Comparison of ENCODE assay signal across 17 cellular contexts in genomic region chr20:37293301-37293943, GRCh38. TPM values are rescaled to one million over a fixed set of nuclear protein-coding genes. Genes with fewer than 3 reads are reported as not detected.
DNase-seq lines count a peak whose midpoint lies in the region; ATAC-seq, FAIRE-seq and TF ChIP-seq lines count a peak whose summit lies in the region.
"Had no signal": no experiment of that assay in that cellular context is flagged by ENCODE, and none has a peak within 500 bp of the region (broad histone marks: within the 10 kb centered on the region; RNA-seq: fewer than 3 reads in every experiment).

No MANE protein-coding gene starts in this region.

- H3K4me1 ChIP-seq in gastroesophageal sphincter (peaks cover 13 to 77% (median 38%) of the 10 kb centered on the region in 3 donors), spleen (peaks cover 17 to 95% (median 63%) of the 10 kb centered on the region in 6 donors)

- no peak overlapping the region for H3K4me3 Mint-ChIP-seq in WTC11
- no peak overlapping the region for H3K4me3 Mint-ChIP-seq in nephron progenitor cell
- H3K4me3 Mint-ChIP-seq: mesothelial cell of epicardium had no signal

- H3K4me3 ChIP-seq in gastroesophageal sphincter (no peak overlapping the region), spleen (no peak overlapping the region)

- H3K27me3 ChIP-seq in gastroesophageal sphincter (no peaks in the 10 kb centered on the region), spleen (replicated peaks in 1 of 7) (no peaks in the 10 kb centered on the region)

- H3K36me3 ChIP-seq in gastroesophageal sphincter (peaks cover 0 to 15% of the 10 kb centered on the region in 2 donors), spleen (peaks cover 0 to 40% (median 4%) of the 10 kb centered on the region in 6 donors)

- TF ChIP-seq EP300 in gastroesophageal sphincter (IDR thresholded peaks at IDR 0.05), result no peak

- CTCF ChIA-PET in WTC11 (lab: Charles Lee), result no interaction called here

- 93% methylated on average over 7 to 11 of the region's 11 CpGs for WGBS in gastroesophageal sphincter (ENCODE audit: low coverage in 1 of 2), 2 donors
- WGBS in spleen, 5 donors, result 93 to 96% (median 94%) methylated on average over 11 of the region's 11 CpGs

- intact Hi-C loops in spleen (cut with DNase I; ENCODE audit: low total_unique reads), result no loop called here

- H3K36me3 Mint-ChIP-seq in WTC11 (peaks cover 35% of the 10 kb centered on the region), nephron progenitor cell (ENCODE audit: low read depth) (peaks cover 48% of the 10 kb centered on the region)

- no peak; the same call in 1 of the 2 replicates for TF ChIP-seq POLR2A in GM12891 (IDR thresholded peaks at IDR 0.05; ENCODE audit: low read depth, low read length)
- no peak for TF ChIP-seq POLR2A in gastroesophageal sphincter (IDR thresholded peaks at IDR 0.05)
- TF ChIP-seq POLR2A in spleen (IDR thresholded peaks at IDR 0.05), result no peak

- 0 out of 2 replicates have a peak overlapping the region, but pooled peaks have one; percentile 47 for H3K27ac Mint-ChIP-seq in WTC11
- no peak overlapping the region for H3K27ac Mint-ChIP-seq in nephron progenitor cell
- H3K27ac Mint-ChIP-seq: mesothelial cell of epicardium had no signal

- DNase-seq in GM12891 (ENCODE audit: insufficient read length, low spot score) (no peak), WTC11 (ENCODE audit: low spot score) (no peak), spleen (no peak), NCI-H2196 treated with DMSO at 0.1 percent for 48 hours (lab: John Stamatoyannopoulos, UW; ENCODE audit: unreplicated experiment) (no peak), anterior cingulate cortex (lab: John Stamatoyannopoulos, UW) (no peak), nephron progenitor cell (no peak)
- DNase-seq: activated CD8-positive, alpha-beta memory T cell treated with anti-CD3 and anti-CD28 coated beads, Interleukin-2, amount 50 U/mL, for 4 hours; activated naive CD4-positive, alpha-beta T cell; NCI-H774; stimulated activated CD4-positive, alpha-beta T cell treated with anti-CD3 and anti-CD28 coated beads, Interleukin-15, amount 100 ng/mL, for 24 hours had no signal

- H3K9me3 ChIP-seq in gastroesophageal sphincter (no peaks in the 10 kb centered on the region), spleen (peaks cover 0 to 9% (median 0%) of the 10 kb centered on the region in 8 donors)

- FAIRE-seq in GM12891 (lab: Jason Lieb, UNC), result no peak
- FAIRE-seq: D721Med had no signal

- H3K4me1 Mint-ChIP-seq in WTC11 (peaks cover 20% of the 10 kb centered on the region), nephron progenitor cell (peaks cover 24% of the 10 kb centered on the region)

- POLR2A ChIA-PET in WTC11 (lab: Charles Lee), result interaction anchor here (0.7 kb wide), 1 partner anchor 34 kb away, joined by 5 read pairs; no protein-coding TSS in a partner anchor

- H3K27ac ChIP-seq in gastroesophageal sphincter, result peak overlapping the region; percentile 82 to 95 (median 83)
- peak overlapping the region in 6 of 8 donors; percentile 49 to 97 (median 82) for H3K27ac ChIP-seq in spleen

- H3K9me3 Mint-ChIP-seq in WTC11, result peaks cover 15% of the 10 kb centered on the region
- H3K9me3 Mint-ChIP-seq in nephron progenitor cell, result peaks cover 33% of the 10 kb centered on the region

- no peak for TF ChIP-seq CTCF in WTC11 (IDR thresholded peaks at IDR 0.05)
- TF ChIP-seq CTCF in gastroesophageal sphincter (IDR thresholded peaks at IDR 0.05), result no peak
- no peak for TF ChIP-seq CTCF in spleen (IDR thresholded peaks at IDR 0.05 in 8 of 11, conservative IDR thresholded peaks at IDR 0.05 in 3 of 11)
- TF ChIP-seq CTCF in nephron progenitor cell (IDR thresholded peaks at IDR 0.05), result no peak

- ATAC-seq in WTC11, result no peak
- no peak for ATAC-seq in gastroesophageal sphincter
- ATAC-seq in GM19035 (IDR thresholded peaks at IDR 0.05; ENCODE audit: unreplicated experiment), result no peak

- H3K27me3 Mint-ChIP-seq in WTC11 (ENCODE audit: low read depth) (no peaks in the 10 kb centered on the region), nephron progenitor cell (ENCODE audit: low read depth, poor library complexity) (peaks cover 9% of the 10 kb centered on the region)

TF ChIP-seq in GM12891, 5 proteins besides CTCF, POLR2A, EP300 and RAD21:
- no peak for TF ChIP-seq TAF1 (IDR thresholded peaks at IDR 0.05; ENCODE audit: low read depth, low read length)
- 0 out of 2 replicates have a peak, but pooled peaks have one; percentile 34 for TF ChIP-seq POLR2AphosphoS5 (IDR thresholded peaks at IDR 0.05; ENCODE audit: low read depth, low read length)

TF ChIP-seq in WTC11, 78 proteins besides CTCF, POLR2A, EP300 and RAD21 (continues in another document):
- TF ChIP-seq OVOL2 (CRISPR knock-in tag; IDR thresholded peaks at IDR 0.05; ENCODE audit: borderline replicate concordance) (no peak), NR1H2 (CRISPR knock-in tag; IDR thresholded peaks at IDR 0.05) (no peak), CDX4 (CRISPR knock-in tag; IDR thresholded peaks at IDR 0.05; ENCODE audit: borderline replicate concordance) (no peak), TCF7 (CRISPR knock-in tag; IDR thresholded peaks at IDR 0.05; ENCODE audit: low read depth) (no peak), ZNF317 (CRISPR knock-in tag; IDR thresholded peaks at IDR 0.05; ENCODE audit: borderline replicate concordance, low read depth) (no peak), NFYB (CRISPR knock-in tag; conservative IDR thresholded peaks at IDR 0.05; ENCODE audit: low read depth) (no peak), NFATC4 (CRISPR knock-in tag; IDR thresholded peaks at IDR 0.05) (no peak), ZNF532 (CRISPR knock-in tag; IDR thresholded peaks at IDR 0.05; ENCODE audit: borderline replicate concordance) (no peak)
- TF ChIP-seq, protein P1, sequence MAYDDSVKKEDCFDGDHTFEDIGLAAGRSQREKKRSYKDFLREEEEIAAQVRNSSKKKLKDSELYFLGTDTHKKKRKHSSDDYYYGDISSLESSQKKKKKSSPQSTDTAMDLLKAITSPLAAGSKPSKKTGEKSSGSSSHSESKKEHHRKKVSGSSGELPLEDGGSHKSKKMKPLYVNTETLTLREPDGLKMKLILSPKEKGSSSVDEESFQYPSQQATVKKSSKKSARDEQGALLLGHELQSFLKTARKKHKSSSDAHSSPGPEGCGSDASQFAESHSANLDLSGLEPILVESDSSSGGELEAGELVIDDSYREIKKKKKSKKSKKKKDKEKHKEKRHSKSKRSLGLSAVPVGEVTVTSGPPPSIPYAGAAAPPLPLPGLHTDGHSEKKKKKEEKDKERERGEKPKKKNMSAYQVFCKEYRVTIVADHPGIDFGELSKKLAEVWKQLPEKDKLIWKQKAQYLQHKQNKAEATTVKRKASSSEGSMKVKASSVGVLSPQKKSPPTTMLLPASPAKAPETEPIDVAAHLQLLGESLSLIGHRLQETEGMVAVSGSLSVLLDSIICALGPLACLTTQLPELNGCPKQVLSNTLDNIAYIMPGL (CRISPR knock-in tag; IDR thresholded peaks at IDR 0.05), result no peak

RNA-seq across cellular contexts. Expression of gene MANBAL, which starts 4.0 kb away (rescaled TPM):
- 17.5 TPM for polyA plus RNA-seq in GM12891 (2012; ENCODE audit: low read depth, missing spikeins)
- total RNA-seq in WTC11 (2021) (41.7 to 48.6 TPM (median 48.5 TPM) in 3 replicates), gastroesophageal sphincter (10 to 100 TPM; 28.2 to 53.0 (median 44.6) TPM), spleen (10 to 100 TPM; 10.7 to 24.7 (median 18.1) TPM)
- polyA plus RNA-seq in spleen, result 10 to 100 TPM; 30.2 to 33.0 (median 32.3) TPM

RNA-seq across cellular contexts. Expression of gene GHRH, which starts 31.8 kb away (rescaled TPM):
- not detected for polyA plus RNA-seq in GM12891 (2012; ENCODE audit: low read depth, missing spikeins)
- total RNA-seq in WTC11 (2021) (0.74 TPM in 1 of 3 replicates, not detected in the others), gastroesophageal sphincter (not detected), spleen (not detected)
- polyA plus RNA-seq in spleen, result not detected
- total RNA-seq: mesothelial cell of epicardium; RPMI7951; subcutaneous adipose tissue; T-helper 1 cell treated with Interleukin-12 subunit alpha and Interleukin-12 subunit beta and Interleukin-4 antibody, amounts not matched to agents 30 ng/mL and 1 ng/mL, for 36 hours had no signal

RNA-seq across cellular contexts. Expression of gene SRC, which starts 52.5 kb away (rescaled TPM):
- 24.6 TPM for polyA plus RNA-seq in GM12891 (2012; ENCODE audit: low read depth, missing spikeins)
- total RNA-seq in WTC11 (2021) (27.4 to 33.3 TPM (median 30.4 TPM) in 3 replicates), gastroesophageal sphincter (10 to 100 TPM; 30.6 to 54.7 (median 45.0) TPM), spleen (10 to 100 TPM; 27.3 to 68.0 (median 36.1) TPM)
- 10 to 100 TPM in 2 of 3 donors, 1 to 10 TPM in 1; 7.0 to 28.7 (median 10.1) TPM for polyA plus RNA-seq in spleen
